2 cellular contexts compared by ENCODE assay signal in the genomic region with DNA sequence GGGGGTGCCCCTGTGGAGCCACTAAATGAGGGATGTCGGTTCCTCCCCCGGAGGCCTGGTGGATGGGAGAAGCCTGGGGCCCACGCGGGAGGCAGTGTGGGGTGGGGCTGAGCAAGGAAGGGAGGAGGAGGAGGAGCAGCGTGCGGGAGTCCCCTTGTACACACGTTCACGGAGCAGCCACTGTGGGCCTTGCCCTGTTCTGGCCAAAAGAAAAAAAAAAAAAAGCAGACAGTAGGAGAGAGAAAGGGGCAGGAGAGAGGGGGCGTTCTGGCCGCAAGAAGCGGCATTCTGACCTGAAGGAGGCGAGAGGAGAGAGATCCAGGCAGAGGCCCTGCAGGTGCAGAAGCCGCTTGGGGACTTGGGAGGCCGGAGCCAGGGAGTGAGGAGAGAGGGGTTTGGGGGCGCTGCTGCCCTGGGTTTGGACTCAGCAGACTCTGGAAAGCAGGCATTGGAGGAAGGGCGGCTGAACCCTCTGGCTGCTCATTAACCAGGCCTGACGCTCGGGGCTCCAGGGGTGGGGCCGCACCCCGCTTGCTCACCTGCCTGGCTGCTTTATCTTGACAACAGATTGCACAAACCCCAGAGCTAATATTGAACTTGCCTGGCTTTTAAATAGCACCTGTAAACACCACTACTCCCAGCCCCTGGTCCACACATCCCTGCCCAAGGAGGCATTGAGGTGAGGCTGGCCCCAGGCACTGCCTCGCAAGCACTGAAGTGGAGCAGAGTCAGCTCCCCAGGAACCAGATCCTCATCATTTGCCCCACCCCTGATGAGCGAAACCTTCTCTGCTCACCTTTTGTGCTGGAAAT.
A peak's percentile ranks its signal among the peaks of the same experiment; 100 is the strongest.
TF ChIP-seq lines count a peak whose summit lies in the region.

No MANE protein-coding gene starts in this region.

TF ChIP-seq in liver, 16 proteins besides CTCF, POLR2A, EP300 and RAD21:
- peak; percentile 83 for TF ChIP-seq SP1 (IDR thresholded peaks at IDR 0.05)
- no peak for TF ChIP-seq EGR1 (IDR thresholded peaks at IDR 0.05; ENCODE audit: low read depth in 2 of 2)
- no peak for TF ChIP-seq NR2F2 (IDR thresholded peaks at IDR 0.05)
- TF ChIP-seq FOXA2 (IDR thresholded peaks at IDR 0.05): peak; percentile 90
- TF ChIP-seq HNF4G (IDR thresholded peaks at IDR 0.05): no peak
- no peak for TF ChIP-seq MAX (IDR thresholded peaks at IDR 0.05)
- TF ChIP-seq, protein P1, sequence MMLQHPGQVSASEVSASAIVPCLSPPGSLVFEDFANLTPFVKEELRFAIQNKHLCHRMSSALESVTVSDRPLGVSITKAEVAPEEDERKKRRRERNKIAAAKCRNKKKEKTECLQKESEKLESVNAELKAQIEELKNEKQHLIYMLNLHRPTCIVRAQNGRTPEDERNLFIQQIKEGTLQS (IDR thresholded peaks at IDR 0.05): no peak
- TF ChIP-seq RXRA (IDR thresholded peaks at IDR 0.05): peak; percentile 75 to 96
- peak; percentile 70 to 84 for TF ChIP-seq HNF4A (conservative IDR thresholded peaks at IDR 0.05)
- TF ChIP-seq TAF1 (conservative IDR thresholded peaks at IDR 0.05): no peak
- TF ChIP-seq, protein P2, sequence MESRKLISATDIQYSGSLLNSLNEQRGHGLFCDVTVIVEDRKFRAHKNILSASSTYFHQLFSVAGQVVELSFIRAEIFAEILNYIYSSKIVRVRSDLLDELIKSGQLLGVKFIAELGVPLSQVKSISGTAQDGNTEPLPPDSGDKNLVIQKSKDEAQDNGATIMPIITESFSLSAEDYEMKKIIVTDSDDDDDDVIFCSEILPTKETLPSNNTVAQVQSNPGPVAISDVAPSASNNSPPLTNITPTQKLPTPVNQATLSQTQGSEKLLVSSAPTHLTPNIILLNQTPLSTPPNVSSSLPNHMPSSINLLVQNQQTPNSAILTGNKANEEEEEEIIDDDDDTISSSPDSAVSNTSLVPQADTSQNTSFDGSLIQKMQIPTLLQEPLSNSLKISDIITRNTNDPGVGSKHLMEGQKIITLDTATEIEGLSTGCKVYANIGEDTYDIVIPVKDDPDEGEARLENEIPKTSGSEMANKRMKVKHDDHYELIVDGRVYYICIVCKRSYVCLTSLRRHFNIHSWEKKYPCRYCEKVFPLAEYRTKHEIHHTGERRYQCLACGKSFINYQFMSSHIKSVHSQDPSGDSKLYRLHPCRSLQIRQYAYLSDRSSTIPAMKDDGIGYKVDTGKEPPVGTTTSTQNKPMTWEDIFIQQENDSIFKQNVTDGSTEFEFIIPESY (IDR thresholded peaks at IDR 0.05): no peak
- TF ChIP-seq REST (IDR thresholded peaks at IDR 0.05): peak; percentile 84
- peak in 1 of 2 donors; percentile 86 for TF ChIP-seq JUND (IDR thresholded peaks at IDR 0.05)
- no peak for TF ChIP-seq YY1 (IDR thresholded peaks at IDR 0.05)
- peak; percentile 86 for TF ChIP-seq FOXA1 (IDR thresholded peaks at IDR 0.05)
- TF ChIP-seq GABPA (IDR thresholded peaks at IDR 0.05 in 1 of 2, conservative IDR thresholded peaks at IDR 0.05 in 1 of 2): no peak

TF ChIP-seq in HEK293T, 16 proteins besides CTCF, POLR2A, EP300 and RAD21:
- TF ChIP-seq TARDBP (IDR thresholded peaks at IDR 0.05) (no peak), FOXA1 (IDR thresholded peaks at IDR 0.05) (no peak), ELF4 (IDR thresholded peaks at IDR 0.05) (no peak), PKNOX1 (IDR thresholded peaks at IDR 0.05) (no peak), FOXM1 (IDR thresholded peaks at IDR 0.05; ENCODE audit: borderline replicate concordance) (no peak), SUZ12 (IDR thresholded peaks at IDR 0.05) (no peak), ARNT (IDR thresholded peaks at IDR 0.05) (no peak), SP1 (IDR thresholded peaks at IDR 0.05) (no peak), HDGF (IDR thresholded peaks at IDR 0.05; ENCODE audit: borderline replicate concordance) (no peak), NFRKB (IDR thresholded peaks at IDR 0.05) (no peak), CTBP1 (IDR thresholded peaks at IDR 0.05; ENCODE audit: borderline replicate concordance) (no peak), L3MBTL2 (conservative IDR thresholded peaks at IDR 0.05) (no peak), BHLHE40 (IDR thresholded peaks at IDR 0.05; ENCODE audit: borderline replicate concordance) (no peak), ZNF384 (IDR thresholded peaks at IDR 0.05) (no peak), LEF1 (IDR thresholded peaks at IDR 0.05; ENCODE audit: borderline replicate concordance) (no peak), FOXK2 (IDR thresholded peaks at IDR 0.05) (no peak)
